ENCODE assay signal across 9 cellular contexts in the genomic region with DNA sequence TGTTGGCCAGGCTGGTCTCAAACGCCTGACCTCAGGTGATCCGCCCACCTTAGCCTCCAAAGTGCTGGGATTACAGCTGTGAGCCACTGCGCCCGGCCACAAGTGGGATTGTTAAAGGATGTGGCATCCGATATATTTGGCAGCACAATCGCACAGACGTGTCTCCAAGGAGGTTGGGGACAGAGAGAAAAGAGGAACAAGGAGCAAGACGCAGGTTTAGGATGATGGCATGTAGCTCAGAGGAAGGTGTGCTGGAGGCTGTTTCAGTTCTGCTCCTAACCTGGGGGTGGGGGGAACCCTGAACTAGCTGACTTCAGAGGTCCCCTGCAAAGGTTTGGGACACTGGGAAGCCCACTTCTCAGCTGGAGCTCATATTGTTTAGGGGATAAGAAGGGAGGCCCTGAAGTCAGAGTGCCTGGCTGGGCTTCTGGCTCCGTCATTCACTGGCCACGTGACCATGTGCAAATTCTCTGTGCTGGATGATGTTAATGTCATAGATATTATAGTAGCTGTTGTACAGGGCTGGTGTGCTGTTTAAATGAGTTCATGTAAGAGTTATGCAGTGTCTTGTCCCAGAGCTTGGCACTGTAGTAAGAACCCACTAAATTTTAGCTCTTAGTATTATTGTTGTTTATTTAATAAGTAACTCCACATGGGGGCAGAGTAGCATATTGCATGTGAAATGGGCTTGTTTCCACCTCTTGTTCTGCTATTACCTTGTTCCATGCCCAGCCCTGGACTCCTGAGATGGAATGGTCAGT.
DNase-seq lines count a peak whose midpoint lies in the region; ATAC-seq and TF ChIP-seq lines count a peak whose summit lies in the region.
"Had no signal": no experiment of that assay in that cellular context is flagged by ENCODE, and none has a peak within 500 bp of the region (broad histone marks: within the 10 kb centered on the region; RNA-seq: fewer than 3 reads in every experiment).

No MANE protein-coding gene starts in this region.

- DNase-seq in AG10803 (ENCODE audit: low read depth) (peak; percentile 78), LNCaP clone FGC (ENCODE audit: low read depth) (no peak), epithelial cell of esophagus (ENCODE audit: low read depth) (peak; percentile 21), NCI-H524 treated with DMSO at 0.1 percent for 48 hours (lab: John Stamatoyannopoulos, UW) (no peak), globus pallidus (ENCODE audit: low spot score) (no peak), testis (no peak)
- DNase-seq in activated CD4-positive, alpha-beta T cell treated with anti-CD3 and anti-CD28 coated beads, Interleukin-2, amount 50 U/mL, for 1 hour: no peak
- DNase-seq: NCI-H345 had no signal

- no peak overlapping the region for H3K4me3 ChIP-seq in AG10803 (ENCODE audit: low read length)
- H3K4me3 ChIP-seq in LNCaP clone FGC (ENCODE audit: low read depth, low read length): no peak overlapping the region
- no peak overlapping the region for H3K4me3 ChIP-seq in epithelial cell of esophagus (ENCODE audit: low read length)
- no peak overlapping the region for H3K4me3 ChIP-seq in testis

- H3K4me1 ChIP-seq in testis: no peaks in the 10 kb centered on the region

- TF ChIP-seq CTCF in AG10803 (conservative IDR thresholded peaks at IDR 0.05; ENCODE audit: low read length): peak; percentile 33
- TF ChIP-seq CTCF in LNCaP clone FGC (IDR thresholded peaks at IDR 0.05; ENCODE audit: control insufficient read depth, extremely low read depth, insufficient read depth): peak; percentile 29; the same call in 1 of the 2 replicates
- TF ChIP-seq CTCF in epithelial cell of esophagus (IDR thresholded peaks at IDR 0.05; ENCODE audit: insufficient read depth, low read depth, low read length, missing control alignments): peak; percentile 17
- TF ChIP-seq CTCF in testis (IDR thresholded peaks at IDR 0.05): no peak

- H3K27ac ChIP-seq in testis: no peak overlapping the region

- peak; percentile 59 for ATAC-seq in GM19455 (IDR thresholded peaks at IDR 0.05; ENCODE audit: unreplicated experiment)

- WGBS in testis, 2 donors: 79 to 93% methylated on average over 10 of the region's 10 CpGs

- no peaks in the 10 kb centered on the region for H3K9me3 ChIP-seq in testis

- intact Hi-C loops in testis (cut with DNase I; ENCODE audit: low total_unique reads): no loop called here

- no peak for TF ChIP-seq POLR2A in testis (IDR thresholded peaks at IDR 0.05)

- H3K27me3 ChIP-seq in testis: no peaks in the 10 kb centered on the region

- H3K36me3 ChIP-seq in testis (ENCODE audit: low read depth, missing control alignments): no peaks in the 10 kb centered on the region

Comparison
In these comparisons a context has a peak if more than half of its experiments do, and no peak if none do; other contexts are left out.
1. DNase-seq: peak in AG10803 (single experiment) and epithelial cell of esophagus (single experiment); none in LNCaP clone FGC (single experiment), NCI-H524 treated with DMSO at 0.1 percent for 48 hours (single experiment), globus pallidus (single experiment), testis (single experiment) and activated CD4-positive, alpha-beta T cell treated with anti-CD3 and anti-CD28 coated beads, Interleukin-2, amount 50 U/mL, for 1 hour (single experiment).
2. CTCF ChIP-seq: peak in AG10803 (single experiment), LNCaP clone FGC (single experiment) and epithelial cell of esophagus (single experiment); none in testis (0 of 3).